Comparison of ENCODE assay signal across 26 cellular contexts in the genomic region with DNA sequence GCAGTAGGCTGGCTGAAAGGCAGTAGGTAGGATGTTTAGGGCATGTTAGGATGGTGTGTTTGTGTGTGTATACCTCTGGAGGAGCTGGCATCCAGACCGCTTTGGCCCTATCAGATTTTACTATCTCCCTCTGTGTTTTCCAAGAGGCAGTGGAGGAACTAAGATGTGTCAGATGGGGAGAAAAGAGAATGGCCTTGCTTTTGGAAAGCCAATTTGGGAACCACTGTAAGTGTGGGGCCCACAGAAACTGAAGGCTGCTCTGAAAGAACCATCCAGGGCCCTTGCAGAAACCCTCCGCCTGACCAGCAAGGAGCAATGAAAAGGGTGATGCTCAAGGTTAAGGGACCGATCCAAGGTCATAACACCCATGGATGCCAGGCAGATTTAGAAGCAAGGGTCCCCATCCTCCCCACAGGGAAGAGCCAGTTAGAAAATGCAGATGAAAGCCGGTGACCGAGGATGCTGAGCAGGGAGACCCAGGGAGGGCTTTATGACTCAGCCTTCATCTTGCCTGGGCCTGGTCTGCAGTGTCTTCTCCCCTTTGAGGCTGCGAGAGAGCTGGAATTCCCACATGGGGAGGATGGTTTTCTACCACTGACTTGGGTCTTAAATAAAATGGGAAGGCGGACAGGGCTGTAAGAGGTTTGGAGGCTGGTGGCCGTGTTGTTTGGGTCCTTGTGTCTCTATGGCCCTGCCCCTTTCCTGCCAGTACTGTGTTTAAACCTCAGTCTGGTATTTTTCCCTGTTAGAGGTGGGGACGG.
"Had no signal": no experiment of that assay in that cellular context is flagged by ENCODE, and none has a peak within 500 bp of the region (broad histone marks: within the 10 kb centered on the region; RNA-seq: fewer than 3 reads in every experiment).

No MANE protein-coding gene starts in this region.

- H3K27ac ChIP-seq: adrenal gland, body of pancreas, gastrocnemius medialis, parathyroid adenoma, spleen, testis had no signal

- H2AFZ ChIP-seq: parathyroid adenoma had no signal

- H3K4me1 Mint-ChIP-seq: activated B cell treated with CpG ODN at 0.5 μM for 24 hours; activated naive CD8-positive, alpha-beta T cell treated with anti-CD3 and anti-CD28 coated beads for 36 hours had no signal

- H3K27me3 ChIP-seq: adrenal gland, body of pancreas, gastrocnemius medialis, spleen, testis, uterus had no signal

- H3K36me3 Mint-ChIP-seq: activated naive CD8-positive, alpha-beta T cell treated with anti-CD3 and anti-CD28 coated beads for 36 hours; natural killer cell treated with Interleukin-12 subunit alpha and Interleukin-12 subunit beta and Interleukin-15 and Interleukin-18, amount 100 ng/mL, for 72 hours had no signal

- H3K9ac ChIP-seq: parathyroid adenoma had no signal

- H3K79me2 ChIP-seq: parathyroid adenoma had no signal

- H3K4me3 ChIP-seq: adrenal gland, body of pancreas, gastrocnemius medialis, lung, mucosa of descending colon, spleen, testis, uterus had no signal

- H3K9me3 Mint-ChIP-seq: activated B cell treated with CpG ODN at 0.5 μM for 24 hours; activated naive CD4-positive, alpha-beta T cell treated with anti-CD3 and anti-CD28 coated beads for 36 hours; activated naive CD8-positive, alpha-beta T cell treated with anti-CD3 and anti-CD28 coated beads for 36 hours; activated T-helper 1 cell treated with anti-CD3 and anti-CD28 coated beads, Interleukin-12 subunit alpha, Interleukin-12 subunit beta, Interleukin-2, Interleukin-4 antibody, amounts not matched to agents 30 ng/mL and 10 ng/mL and 1 ng/mL, durations not matched to agents 14 hours and 24 hours and 36 hours; natural killer cell treated with Interleukin-12 subunit alpha and Interleukin-12 subunit beta and Interleukin-15 and Interleukin-18, amount 100 ng/mL, for 72 hours had no signal

- H3K27ac Mint-ChIP-seq: activated B cell treated with CpG ODN at 0.5 μM for 24 hours; activated naive CD4-positive, alpha-beta T cell treated with anti-CD3 and anti-CD28 coated beads for 36 hours; activated naive CD8-positive, alpha-beta T cell treated with anti-CD3 and anti-CD28 coated beads for 36 hours; activated T-helper 1 cell treated with anti-CD3 and anti-CD28 coated beads, Interleukin-12 subunit alpha, Interleukin-12 subunit beta, Interleukin-2, Interleukin-4 antibody, amounts not matched to agents 30 ng/mL and 10 ng/mL and 1 ng/mL, durations not matched to agents 14 hours and 24 hours and 36 hours; natural killer cell treated with Interleukin-12 subunit alpha and Interleukin-12 subunit beta and Interleukin-15 and Interleukin-18, amount 100 ng/mL, for 72 hours had no signal

- H3K9me3 ChIP-seq: adrenal gland, body of pancreas, gastrocnemius medialis, mucosa of descending colon, spleen, testis, uterus had no signal

- H3K36me3 ChIP-seq: adrenal gland, gastrocnemius medialis, spleen, uterus had no signal

- DNase-seq: activated B cell treated with CpG ODN at 0.5 μM for 24 hours; activated CD4-positive, alpha-beta T cell treated with anti-CD3 and anti-CD28 coated beads for 4 hours; activated CD4-positive, alpha-beta T cell treated with anti-CD3 and anti-CD28 coated beads, Interleukin-2, amount 50 U/mL, for 4 hours; activated CD8-positive, alpha-beta memory T cell treated with anti-CD3 and anti-CD28 coated beads for 24 hours; activated effector memory CD4-positive, alpha-beta T cell treated with anti-CD3 and anti-CD28 coated beads, Interleukin-2, amount 50 U/mL, for 16 hours; activated naive CD4-positive, alpha-beta T cell treated with anti-CD3 and anti-CD28 coated beads for 36 hours; activated naive CD8-positive, alpha-beta T cell treated with anti-CD3 and anti-CD28 coated beads for 36 hours; adrenal gland; aorta; body of pancreas; effector CD8-positive, alpha-beta T cell; gastrocnemius medialis; hippocampal formation; kidney glomerular epithelial cell; mucosa of descending colon; right cardiac atrium; spleen; stimulated activated naive CD8-positive, alpha-beta T cell treated with anti-CD3 and anti-CD28 coated beads, Interleukin-15, Interleukin-2, amounts not matched to agents 100 U/mL and 50 U/mL, for 24 hours; T-helper 2 cell; testis; trophoblast cell; uterus had no signal

- H3K4me3 Mint-ChIP-seq: activated B cell treated with CpG ODN at 0.5 μM for 24 hours; activated naive CD4-positive, alpha-beta T cell treated with anti-CD3 and anti-CD28 coated beads for 36 hours; activated naive CD8-positive, alpha-beta T cell treated with anti-CD3 and anti-CD28 coated beads for 36 hours; activated T-helper 1 cell treated with anti-CD3 and anti-CD28 coated beads, Interleukin-12 subunit alpha, Interleukin-12 subunit beta, Interleukin-2, Interleukin-4 antibody, amounts not matched to agents 30 ng/mL and 10 ng/mL and 1 ng/mL, durations not matched to agents 14 hours and 24 hours and 36 hours; natural killer cell treated with Interleukin-12 subunit alpha and Interleukin-12 subunit beta and Interleukin-15 and Interleukin-18, amount 100 ng/mL, for 72 hours had no signal

- H3K4me1 ChIP-seq: adrenal gland, body of pancreas, gastrocnemius medialis, parathyroid adenoma, testis, uterus had no signal
